In the genomic region with DNA sequence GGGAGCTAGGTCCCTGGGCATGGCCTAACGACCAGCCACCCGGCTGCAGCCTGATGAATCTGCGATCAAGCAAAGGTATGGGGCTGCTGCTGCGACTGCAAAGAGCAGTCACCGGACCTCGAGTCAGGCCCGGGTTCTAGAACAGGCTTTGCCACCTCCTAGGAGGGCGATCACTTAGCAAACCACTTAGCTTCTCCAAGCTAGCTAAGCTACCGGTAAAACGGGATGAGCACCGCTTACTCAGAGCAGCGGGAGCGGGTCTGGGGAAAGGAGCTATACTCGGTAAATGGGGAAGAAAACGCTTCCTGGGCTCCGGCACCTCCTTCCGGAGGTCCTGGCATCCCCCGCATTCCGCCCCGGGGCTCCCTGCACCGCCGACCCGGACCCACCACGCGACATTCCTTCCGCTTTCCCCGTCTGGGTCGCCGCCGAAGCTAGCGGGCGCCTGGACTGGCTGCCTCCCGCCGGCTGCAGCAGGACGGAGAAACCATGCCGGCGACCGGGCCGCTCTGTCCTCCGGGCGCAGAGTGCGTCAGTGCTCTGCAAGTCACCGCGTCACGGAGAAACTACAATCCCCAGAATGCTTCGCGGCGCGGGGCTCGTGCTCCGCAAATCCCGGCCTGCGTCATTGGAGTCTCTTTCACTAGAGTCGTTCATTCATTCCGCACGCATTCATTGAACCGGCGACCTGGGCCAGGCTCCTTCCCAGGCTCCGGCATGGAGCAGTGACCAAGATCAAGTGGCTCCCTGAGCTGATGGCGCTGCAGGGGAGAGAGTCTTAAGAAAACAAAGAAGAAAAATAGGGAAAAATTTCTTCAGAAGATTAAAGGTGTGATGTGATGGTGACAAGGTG, we compare ENCODE assay signal across 8 cellular contexts. TPM values are rescaled to one million over a fixed set of nuclear protein-coding genes. Genes with fewer than 3 reads are reported as not detected.
DNase-seq lines count a peak whose midpoint lies in the region; ATAC-seq and TF ChIP-seq lines count a peak whose summit lies in the region.

A gene (minus strand): TSS at position 531 of the 853 bp plus-strand sequence. CDS start 3,779 bp downstream, outside the sequence.

- peak within 1 kb of the TSS; percentile 87 to 96 for H3K9ac ChIP-seq in mucosa of rectum (ENCODE audit: low read depth in 1 of 2, low read length in 2 of 2)

- peaks cover 8 to 9% of the 10 kb centered on the region in 2 donors for H3K4me1 ChIP-seq in mucosa of rectum (ENCODE audit: control insufficient read depth in 2 of 2, insufficient read depth in 2 of 2, low read length in 2 of 2)

- no peak for TF ChIP-seq CTCF in epithelial cell of proximal tubule (conservative IDR thresholded peaks at IDR 0.05; ENCODE audit: low read depth, low read length)

- H3K4me3 ChIP-seq in epithelial cell of proximal tubule (ENCODE audit: low read depth, low read length): peak within 1 kb of the TSS; percentile 83
- H3K4me3 ChIP-seq in mucosa of rectum (ENCODE audit: low read length in 2 of 2): peak within 1 kb of the TSS; percentile 81 to 96

- peak within 1 kb of the TSS; percentile 73 to 87 for H3K27ac ChIP-seq in mucosa of rectum (ENCODE audit: low read depth in 2 of 2, low read length in 2 of 2)

- peak; percentile 87 for ATAC-seq in GM21723 (IDR thresholded peaks at IDR 0.05; ENCODE audit: unreplicated experiment)

- H3K27me3 ChIP-seq in mucosa of rectum (ENCODE audit: control insufficient read depth in 2 of 2, insufficient read depth in 2 of 2, low read length in 2 of 2): no peaks in the 10 kb centered on the region

- peaks cover 7 to 13% of the 10 kb centered on the region in 2 donors for H3K36me3 ChIP-seq in mucosa of rectum (ENCODE audit: control insufficient read depth in 2 of 2, insufficient read depth in 2 of 2, low read length in 2 of 2)

- H3K9me3 ChIP-seq in mucosa of rectum (ENCODE audit: control insufficient read depth in 2 of 2, low read length in 2 of 2): no peaks in the 10 kb centered on the region

- DNase-seq in DMS153 treated with DMSO at 0.1 percent for 48 hours (lab: John Stamatoyannopoulos, UW; ENCODE audit: unreplicated experiment): peak; percentile 98
- peak; percentile 92 for DNase-seq in KG1 (lab: John Stamatoyannopoulos, UW)
- peak; percentile 91 for DNase-seq in activated T-cell treated with anti-CD3 and anti-CD28 coated beads, Interleukin-2, amount 50 U/mL, for 1 hour
- no peak for DNase-seq in epithelial cell of proximal tubule (ENCODE audit: low read depth)
- DNase-seq in stimulated activated CD8-positive, alpha-beta memory T cell treated with anti-CD3 and anti-CD28 coated beads, Interleukin-4, amount 100 ng/mL, for 48 hours: peak; percentile 95

TF ChIP-seq in PFSK-1, 5 proteins besides CTCF, POLR2A, EP300 and RAD21:
- peak; percentile 90 for TF ChIP-seq POLR2AphosphoS5 (IDR thresholded peaks at IDR 0.05; ENCODE audit: low read depth, low read length)
- TF ChIP-seq SIN3A (IDR thresholded peaks at IDR 0.05; ENCODE audit: borderline replicate concordance, insufficient read depth, low read length): peak; percentile 68; the same call in 1 of the 2 replicates
- TF ChIP-seq, protein P1, sequence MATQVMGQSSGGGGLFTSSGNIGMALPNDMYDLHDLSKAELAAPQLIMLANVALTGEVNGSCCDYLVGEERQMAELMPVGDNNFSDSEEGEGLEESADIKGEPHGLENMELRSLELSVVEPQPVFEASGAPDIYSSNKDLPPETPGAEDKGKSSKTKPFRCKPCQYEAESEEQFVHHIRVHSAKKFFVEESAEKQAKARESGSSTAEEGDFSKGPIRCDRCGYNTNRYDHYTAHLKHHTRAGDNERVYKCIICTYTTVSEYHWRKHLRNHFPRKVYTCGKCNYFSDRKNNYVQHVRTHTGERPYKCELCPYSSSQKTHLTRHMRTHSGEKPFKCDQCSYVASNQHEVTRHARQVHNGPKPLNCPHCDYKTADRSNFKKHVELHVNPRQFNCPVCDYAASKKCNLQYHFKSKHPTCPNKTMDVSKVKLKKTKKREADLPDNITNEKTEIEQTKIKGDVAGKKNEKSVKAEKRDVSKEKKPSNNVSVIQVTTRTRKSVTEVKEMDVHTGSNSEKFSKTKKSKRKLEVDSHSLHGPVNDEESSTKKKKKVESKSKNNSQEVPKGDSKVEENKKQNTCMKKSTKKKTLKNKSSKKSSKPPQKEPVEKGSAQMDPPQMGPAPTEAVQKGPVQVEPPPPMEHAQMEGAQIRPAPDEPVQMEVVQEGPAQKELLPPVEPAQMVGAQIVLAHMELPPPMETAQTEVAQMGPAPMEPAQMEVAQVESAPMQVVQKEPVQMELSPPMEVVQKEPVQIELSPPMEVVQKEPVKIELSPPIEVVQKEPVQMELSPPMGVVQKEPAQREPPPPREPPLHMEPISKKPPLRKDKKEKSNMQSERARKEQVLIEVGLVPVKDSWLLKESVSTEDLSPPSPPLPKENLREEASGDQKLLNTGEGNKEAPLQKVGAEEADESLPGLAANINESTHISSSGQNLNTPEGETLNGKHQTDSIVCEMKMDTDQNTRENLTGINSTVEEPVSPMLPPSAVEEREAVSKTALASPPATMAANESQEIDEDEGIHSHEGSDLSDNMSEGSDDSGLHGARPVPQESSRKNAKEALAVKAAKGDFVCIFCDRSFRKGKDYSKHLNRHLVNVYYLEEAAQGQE (IDR thresholded peaks at IDR 0.05; ENCODE audit: insufficient read depth in 1 of 2, low read depth in 2 of 2, low read length in 2 of 2): peak in 1 of 2 experiments; percentile 21; a peak in 1 of 4 replicates
- peak; percentile 71; the same call in 1 of the 2 replicates for TF ChIP-seq TAF1 (IDR thresholded peaks at IDR 0.05; ENCODE audit: borderline replicate concordance, insufficient read depth, low read length)
- TF ChIP-seq FOXP2 (optimal IDR thresholded peaks at IDR 0.05; ENCODE audit: borderline replicate concordance, extremely low read depth, extremely low read length, insufficient read depth): peak; percentile 37

RNA-seq across cellular contexts. Expression of the gene that starts here (rescaled TPM):
- 62.8 TPM for polyA plus RNA-seq in PFSK-1 (2012; ENCODE audit: insufficient read length, low read depth)
- 18.2 and 52.8 TPM in 2 replicates for total RNA-seq in epithelial cell of proximal tubule
